13 cellular contexts compared by ENCODE assay signal in genomic region chr12:10101042-10101579, GRCh38. TPM values are rescaled to one million over a fixed set of nuclear protein-coding genes. Genes with fewer than 3 reads are reported as not detected.
DNase-seq lines count a peak whose midpoint lies in the region; ATAC-seq and TF ChIP-seq lines count a peak whose summit lies in the region.
"Had no signal": no experiment of that assay in that cellular context is flagged by ENCODE, and none has a peak within 500 bp of the region (broad histone marks: within the 10 kb centered on the region; RNA-seq: fewer than 3 reads in every experiment).

No MANE protein-coding gene starts in this region.

- peaks cover 0 to 13% (median 0%) of the 10 kb centered on the region in 3 donors for H3K36me3 Mint-ChIP-seq in CD8-positive, alpha-beta memory T cell
- peaks cover 0 to 12% (median 6%) of the 10 kb centered on the region in 5 donors for H3K36me3 Mint-ChIP-seq in naive thymus-derived CD4-positive, alpha-beta T cell

- no peaks in the 10 kb centered on the region for H3K4me1 Mint-ChIP-seq in CD8-positive, alpha-beta memory T cell
- H3K4me1 Mint-ChIP-seq in naive thymus-derived CD4-positive, alpha-beta T cell: no peaks in the 10 kb centered on the region
- H3K4me1 Mint-ChIP-seq: B cell had no signal

- TF ChIP-seq CTCF in WERI-Rb-1 (IDR thresholded peaks at IDR 0.05; ENCODE audit: low read depth, low read length): no peak

- WGBS in esophagus, 2 donors: 16 to 38% methylated on average over 5 of the region's 5 CpGs

- H3K9me3 ChIP-seq in MG63: peaks cover 3% of the 10 kb centered on the region
- H3K9me3 ChIP-seq in esophagus (ENCODE audit: control insufficient read depth in 2 of 2, insufficient read depth in 1 of 2, low read depth in 1 of 2, low read length in 1 of 2): no peaks in the 10 kb centered on the region
- H3K9me3 ChIP-seq in muscle layer of colon (ENCODE audit: low read length): no peaks in the 10 kb centered on the region
- H3K9me3 ChIP-seq in CD8-positive, alpha-beta memory T cell (ENCODE audit: low read length): no peaks in the 10 kb centered on the region
- H3K9me3 ChIP-seq in WERI-Rb-1 (ENCODE audit: severe bottlenecking): no peaks in the 10 kb centered on the region
- H3K9me3 ChIP-seq in naive thymus-derived CD4-positive, alpha-beta T cell (ENCODE audit: control insufficient read depth in 2 of 3, low read length in 3 of 3): no peaks in the 10 kb centered on the region

- DNase-seq in AG08395 (ENCODE audit: low spot score): peak; percentile 79
- peak; percentile 88 for DNase-seq in MG63
- DNase-seq in CD8-positive, alpha-beta memory T cell: no peak
- no peak for DNase-seq in WERI-Rb-1
- no peak for DNase-seq in naive thymus-derived CD4-positive, alpha-beta T cell
- no peak for DNase-seq in amniotic stem cell (lab: John Stamatoyannopoulos, UW)
- DNase-seq: activated effector memory CD4-positive, alpha-beta T cell treated with Interleukin-2 at 50 U/mL for 16 hours; effector CD4-positive, alpha-beta T cell; MM.1S had no signal

- H3K36me3 ChIP-seq in MG63 (no peaks in the 10 kb centered on the region), esophagus (ENCODE audit: control insufficient read depth in 2 of 2, insufficient read depth in 2 of 2, low read length in 1 of 2) (no peaks in the 10 kb centered on the region), muscle layer of colon (ENCODE audit: insufficient read depth, low read length) (no peaks in the 10 kb centered on the region), WERI-Rb-1 (no peaks in the 10 kb centered on the region)
- no peaks in the 10 kb centered on the region for H3K36me3 ChIP-seq in CD8-positive, alpha-beta memory T cell (ENCODE audit: insufficient read depth, low read length)
- no peaks in the 10 kb centered on the region for H3K36me3 ChIP-seq in naive thymus-derived CD4-positive, alpha-beta T cell (ENCODE audit: control insufficient read depth in 2 of 3, insufficient read depth in 3 of 3, low read length in 3 of 3)

- POLR2A ChIA-PET in CD8-positive, alpha-beta memory T cell (lab: Charles Lee): no interaction called here
- POLR2A ChIA-PET in naive thymus-derived CD4-positive, alpha-beta T cell (lab: Charles Lee): no interaction called here

- no peak for ATAC-seq in naive thymus-derived CD4-positive, alpha-beta T cell
- ATAC-seq: left colon had no signal

- H3K27ac Mint-ChIP-seq in CD8-positive, alpha-beta memory T cell: peak overlapping the region in 1 of 8 donors; percentile 10
- H3K27ac Mint-ChIP-seq in naive thymus-derived CD4-positive, alpha-beta T cell: no peak overlapping the region
- H3K27ac Mint-ChIP-seq: B cell had no signal

- no peak overlapping the region for H3K4me3 Mint-ChIP-seq in CD8-positive, alpha-beta memory T cell
- no peak overlapping the region for H3K4me3 Mint-ChIP-seq in naive thymus-derived CD4-positive, alpha-beta T cell
- H3K4me3 Mint-ChIP-seq: B cell had no signal

- H3K9me3 Mint-ChIP-seq in CD8-positive, alpha-beta memory T cell: peaks cover 5 to 7% (median 6%) of the 10 kb centered on the region in 5 donors
- peaks cover 0 to 12% (median 7%) of the 10 kb centered on the region in 11 donors for H3K9me3 Mint-ChIP-seq in naive thymus-derived CD4-positive, alpha-beta T cell

- peak overlapping the region; percentile 16; the same call in 1 of the 2 replicates for H3K4me3 ChIP-seq in MG63
- H3K4me3 ChIP-seq in esophagus (ENCODE audit: low read depth in 1 of 2, low read length in 2 of 2): no peak overlapping the region
- peak overlapping the region in 1 of 2 donors; percentile 7 for H3K4me3 ChIP-seq in muscle layer of colon (ENCODE audit: low read depth in 1 of 2, low read length in 2 of 2)
- no peak overlapping the region for H3K4me3 ChIP-seq in CD8-positive, alpha-beta memory T cell (ENCODE audit: low read length)
- no peak overlapping the region for H3K4me3 ChIP-seq in WERI-Rb-1 (ENCODE audit: low read depth, low read length)
- H3K4me3 ChIP-seq in naive thymus-derived CD4-positive, alpha-beta T cell (ENCODE audit: low read length): no peak overlapping the region

- H3K27me3 ChIP-seq in MG63 (no peaks in the 10 kb centered on the region), esophagus (ENCODE audit: control insufficient read depth in 1 of 2, insufficient read depth in 2 of 2, low read length in 2 of 2) (no peaks in the 10 kb centered on the region), muscle layer of colon (ENCODE audit: control insufficient read depth in 1 of 2, insufficient read depth in 2 of 2, low read length in 2 of 2) (no peaks in the 10 kb centered on the region), WERI-Rb-1 (ENCODE audit: insufficient read depth, low read depth, severe bottlenecking) (no peaks in the 10 kb centered on the region)
- H3K27me3 ChIP-seq in CD8-positive, alpha-beta memory T cell (ENCODE audit: insufficient read depth, low read length, poor library complexity, severe bottlenecking): no peaks in the 10 kb centered on the region
- no peaks in the 10 kb centered on the region for H3K27me3 ChIP-seq in naive thymus-derived CD4-positive, alpha-beta T cell (ENCODE audit: control insufficient read depth in 2 of 2, insufficient read depth in 2 of 2, low read length in 2 of 2)

- peak overlapping the region; percentile 34 to 63 for H3K27ac ChIP-seq in esophagus (ENCODE audit: low read depth in 2 of 2, low read length in 1 of 2)
- H3K27ac ChIP-seq in muscle layer of colon (ENCODE audit: low read depth, low read length): peak overlapping the region; percentile 46
- H3K27ac ChIP-seq in CD8-positive, alpha-beta memory T cell (ENCODE audit: low read depth, low read length): no peak overlapping the region
- no peak overlapping the region for H3K27ac ChIP-seq in WERI-Rb-1
- H3K27ac ChIP-seq in naive thymus-derived CD4-positive, alpha-beta T cell (ENCODE audit: low read depth, low read length): no peak overlapping the region

- H3K9ac ChIP-seq in muscle layer of colon (ENCODE audit: low read length): no peak overlapping the region

- CTCF ChIA-PET in CD8-positive, alpha-beta memory T cell (lab: Charles Lee): no interaction called here
- CTCF ChIA-PET in naive thymus-derived CD4-positive, alpha-beta T cell (lab: Charles Lee): no interaction called here

- H3K4me1 ChIP-seq in esophagus (ENCODE audit: control insufficient read depth in 2 of 2, insufficient read depth in 2 of 2, low read length in 1 of 2) (peaks cover 0 to 7% of the 10 kb centered on the region in 2 donors), muscle layer of colon (ENCODE audit: insufficient read depth, low read length) (peaks cover 21% of the 10 kb centered on the region)
- no peaks in the 10 kb centered on the region for H3K4me1 ChIP-seq in CD8-positive, alpha-beta memory T cell (ENCODE audit: insufficient read depth, low read length)
- H3K4me1 ChIP-seq in naive thymus-derived CD4-positive, alpha-beta T cell (ENCODE audit: control insufficient read depth in 2 of 2, insufficient read depth in 2 of 2, low read length in 2 of 2): no peaks in the 10 kb centered on the region

- peaks cover 24 to 53% of the 10 kb centered on the region in 2 donors for H3K27me3 Mint-ChIP-seq in CD8-positive, alpha-beta memory T cell
- peaks cover 4 to 29% (median 7%) of the 10 kb centered on the region in 5 donors for H3K27me3 Mint-ChIP-seq in naive thymus-derived CD4-positive, alpha-beta T cell

- intact Hi-C loops in naive thymus-derived CD4-positive, alpha-beta T cell (cut with micrococcal nuclease): no loop called here

RNA-seq across cellular contexts. Expression of gene CLEC1A, which starts 2.3 kb away (rescaled TPM):
- total RNA-seq in MG63 (2014; rRNA removed; shearing (Covaris generic); ENCODE audit: low replicate concordance): 0.30 TPM in 1 of 2 replicates, not detected in the other
- 1 to 10 TPM; 1.2 to 1.4 TPM for polyA plus RNA-seq in esophagus
- not detected for total RNA-seq in CD8-positive, alpha-beta memory T cell
- polyA plus RNA-seq in CD8-positive, alpha-beta memory T cell: not detected
- 1 to 10 TPM in 1 of 5 experiments, not detected in 4; 1.0 TPM for total RNA-seq in naive thymus-derived CD4-positive, alpha-beta T cell
- polyA plus RNA-seq in naive thymus-derived CD4-positive, alpha-beta T cell: not detected
- total RNA-seq: B cell had no signal

RNA-seq across cellular contexts. Expression of gene CLEC7A, which starts 28.9 kb away (rescaled TPM):
- total RNA-seq in MG63 (2014; rRNA removed; shearing (Covaris generic); ENCODE audit: low replicate concordance): not detected in 2 replicates
- polyA plus RNA-seq in esophagus: 1 to 10 TPM; 4.6 to 7.3 TPM
- under 1 TPM; 0.62 to 0.68 TPM for total RNA-seq in CD8-positive, alpha-beta memory T cell
- not detected for polyA plus RNA-seq in CD8-positive, alpha-beta memory T cell
- 100 to 1,000 TPM in 1 of 5 experiments, 10 to 100 TPM in 1, 1 to 10 TPM in 2, not detected in 1; 1.5 to 121 (median 7.2) TPM for total RNA-seq in naive thymus-derived CD4-positive, alpha-beta T cell
- not detected for polyA plus RNA-seq in naive thymus-derived CD4-positive, alpha-beta T cell

Comparison
In these comparisons a context has a peak if more than half of its experiments do, and no peak if none do; other contexts are left out.
1. DNase-seq: peak in AG08395 (single experiment) and MG63 (single experiment); none in CD8-positive, alpha-beta memory T cell (0 of 5), WERI-Rb-1 (single experiment), naive thymus-derived CD4-positive, alpha-beta T cell (0 of 9) and amniotic stem cell (single experiment).
2. H3K27ac ChIP-seq: peak in esophagus (2 of 2) and muscle layer of colon (single experiment); none in CD8-positive, alpha-beta memory T cell (single experiment), WERI-Rb-1 (single experiment) and naive thymus-derived CD4-positive, alpha-beta T cell (single experiment).